ENCODE assay signal across 6 cellular contexts in the genomic region with DNA sequence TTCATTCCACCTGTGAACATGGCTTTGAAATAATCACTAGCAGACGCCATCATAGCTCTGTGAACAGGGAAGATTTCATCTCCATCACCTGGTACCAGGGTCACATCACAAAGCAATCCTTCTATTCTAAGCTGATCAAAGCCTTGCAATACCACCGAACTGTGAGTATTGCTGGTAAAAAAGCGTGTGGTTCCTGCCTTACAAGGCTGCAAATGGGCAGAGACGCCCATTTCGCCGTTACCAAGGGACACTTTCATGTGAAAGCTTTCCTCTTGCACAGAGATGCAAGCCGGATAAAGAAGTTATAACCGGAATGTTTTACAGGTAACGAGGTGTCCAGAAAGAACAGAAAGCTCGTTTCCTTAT. TPM values are rescaled to one million over a fixed set of nuclear protein-coding genes. Genes with fewer than 3 reads are reported as not detected.
A peak's percentile ranks its signal among the peaks of the same experiment; 100 is the strongest.
DNase-seq lines count a peak whose midpoint lies in the region; ATAC-seq and TF ChIP-seq lines count a peak whose summit lies in the region.

No MANE protein-coding gene starts in this region.

- H3K4me3 Mint-ChIP-seq in activated naive CD8-positive, alpha-beta T cell treated with anti-CD3 and anti-CD28 coated beads for 36 hours, result peak overlapping the region; percentile 88
- H3K4me3 Mint-ChIP-seq in mesothelial cell of epicardium, result peak overlapping the region; percentile 88

- ATAC-seq in HG02588 (IDR thresholded peaks at IDR 0.05; ENCODE audit: unreplicated experiment), result peak; percentile 4

- POLR2A ChIA-PET in BJ (lab: Charles Lee), result interaction anchor here (0.6 kb wide), 1 partner anchor 84 kb away, joined by 6 read pairs; no protein-coding TSS in a partner anchor

- H3K4me3 ChIP-seq in BJ (ENCODE audit: low read depth, low read length), result peak overlapping the region; percentile 66

- H3K27ac Mint-ChIP-seq in activated naive CD8-positive, alpha-beta T cell treated with anti-CD3 and anti-CD28 coated beads for 36 hours, result peak overlapping the region; percentile 88
- peak overlapping the region; percentile 97 for H3K27ac Mint-ChIP-seq in mesothelial cell of epicardium

- DNase-seq in BJ (ENCODE audit: low read depth) (no peak), mesothelial cell of epicardium (ENCODE audit: low spot score in 2 of 2, unreplicated experiment in 2 of 2) (no peak), RKO (ENCODE audit: low spot score) (no peak), epidermal melanocyte (ENCODE audit: insufficient read length, low spot score) (no peak)
- DNase-seq in activated naive CD8-positive, alpha-beta T cell treated with anti-CD3 and anti-CD28 coated beads for 36 hours, result no peak

- CTCF ChIA-PET in BJ (lab: Yijun Ruan, JAX), result interaction anchor here (0.8 to 1.9 kb wide), 8 partner anchors 9 to 454 kb away, joined by 3 to 6 read pairs (median 3); no protein-coding TSS in a partner anchor

- H3K36me3 Mint-ChIP-seq in activated naive CD8-positive, alpha-beta T cell treated with anti-CD3 and anti-CD28 coated beads for 36 hours, result peaks cover 27% of the 10 kb centered on the region
- peaks cover 7% of the 10 kb centered on the region for H3K36me3 Mint-ChIP-seq in mesothelial cell of epicardium

- H3K4me1 Mint-ChIP-seq in activated naive CD8-positive, alpha-beta T cell treated with anti-CD3 and anti-CD28 coated beads for 36 hours, result peaks cover 47% of the 10 kb centered on the region
- peaks cover 52% of the 10 kb centered on the region for H3K4me1 Mint-ChIP-seq in mesothelial cell of epicardium

- H3K36me3 ChIP-seq in BJ (ENCODE audit: control insufficient read depth, insufficient read depth, low read length), result no peaks in the 10 kb centered on the region; the same call in 1 of the 2 replicates

- peaks cover 3% of the 10 kb centered on the region for H3K9me3 Mint-ChIP-seq in activated naive CD8-positive, alpha-beta T cell treated with anti-CD3 and anti-CD28 coated beads for 36 hours
- no peaks in the 10 kb centered on the region for H3K9me3 Mint-ChIP-seq in mesothelial cell of epicardium

- no peaks in the 10 kb centered on the region; the same call in 1 of the 2 replicates for H3K27me3 ChIP-seq in BJ (ENCODE audit: control insufficient read depth, insufficient read depth, low read length)

- TF ChIP-seq CTCF in BJ (IDR thresholded peaks at IDR 0.05; ENCODE audit: insufficient read depth, low read depth, low read length), result no peak
- no peak for TF ChIP-seq CTCF in mesothelial cell of epicardium (IDR thresholded peaks at IDR 0.05; ENCODE audit: unreplicated experiment)

- no peaks in the 10 kb centered on the region for H3K27me3 Mint-ChIP-seq in activated naive CD8-positive, alpha-beta T cell treated with anti-CD3 and anti-CD28 coated beads for 36 hours
- no peaks in the 10 kb centered on the region for H3K27me3 Mint-ChIP-seq in mesothelial cell of epicardium (ENCODE audit: low read depth)

RNA-seq across cellular contexts. Expression of gene KLHL9, which starts 0.6 kb away (rescaled TPM):
- polyA plus RNA-seq in BJ (2011; rRNA removed), result 14.4 and 25.9 TPM in 2 replicates
- polyA minus RNA-seq in BJ (2011; rRNA and poly(A)+ RNA removed), result 19.8 and 21.9 TPM in 2 replicates
- total RNA-seq in activated naive CD8-positive, alpha-beta T cell treated with anti-CD3 and anti-CD28 coated beads for 36 hours, result 10 to 100 TPM; 13.6 to 14.2 TPM
- total RNA-seq in mesothelial cell of epicardium, result 36.7 to 37.5 TPM (median 36.9 TPM) in 3 replicates

RNA-seq across cellular contexts. Expression of gene IFNA6, which starts 16.1 kb away (rescaled TPM):
- not detected in 2 replicates for polyA plus RNA-seq in BJ (2011; rRNA removed)
- not detected in 2 replicates for polyA minus RNA-seq in BJ (2011; rRNA and poly(A)+ RNA removed)
- total RNA-seq in activated naive CD8-positive, alpha-beta T cell treated with anti-CD3 and anti-CD28 coated beads for 36 hours, result not detected
- total RNA-seq in mesothelial cell of epicardium, result 0.14 TPM in 1 of 3 replicates, not detected in the others

RNA-seq across cellular contexts. Expression of gene IFNA5, which starts 29.5 kb away (rescaled TPM):
- polyA plus RNA-seq in BJ (2011; rRNA removed), result not detected in 2 replicates
- 0.24 TPM in 1 of 2 replicates, not detected in the other for polyA minus RNA-seq in BJ (2011; rRNA and poly(A)+ RNA removed)
- total RNA-seq in activated naive CD8-positive, alpha-beta T cell treated with anti-CD3 and anti-CD28 coated beads for 36 hours, result not detected
- not detected in 3 replicates for total RNA-seq in mesothelial cell of epicardium

RNA-seq across cellular contexts. Expression of gene IFNA13, which starts 33.3 kb away (rescaled TPM):
- polyA plus RNA-seq in BJ (2011; rRNA removed), result not detected in 2 replicates
- polyA minus RNA-seq in BJ (2011; rRNA and poly(A)+ RNA removed), result not detected in 2 replicates
- total RNA-seq in activated naive CD8-positive, alpha-beta T cell treated with anti-CD3 and anti-CD28 coated beads for 36 hours, result not detected
- total RNA-seq in mesothelial cell of epicardium, result 0.60 to 1.0 TPM (median 0.66 TPM) in 3 replicates

RNA-seq across cellular contexts. Expression of gene IFNA2, which starts 50.6 kb away (rescaled TPM):
- not detected in 2 replicates for polyA plus RNA-seq in BJ (2011; rRNA removed)
- polyA minus RNA-seq in BJ (2011; rRNA and poly(A)+ RNA removed), result not detected in 2 replicates
- not detected for total RNA-seq in activated naive CD8-positive, alpha-beta T cell treated with anti-CD3 and anti-CD28 coated beads for 36 hours
- 0.34 to 0.62 TPM (median 0.58 TPM) in 3 replicates for total RNA-seq in mesothelial cell of epicardium
